ENCODE assay signal across 8 cellular contexts in the genomic region with DNA sequence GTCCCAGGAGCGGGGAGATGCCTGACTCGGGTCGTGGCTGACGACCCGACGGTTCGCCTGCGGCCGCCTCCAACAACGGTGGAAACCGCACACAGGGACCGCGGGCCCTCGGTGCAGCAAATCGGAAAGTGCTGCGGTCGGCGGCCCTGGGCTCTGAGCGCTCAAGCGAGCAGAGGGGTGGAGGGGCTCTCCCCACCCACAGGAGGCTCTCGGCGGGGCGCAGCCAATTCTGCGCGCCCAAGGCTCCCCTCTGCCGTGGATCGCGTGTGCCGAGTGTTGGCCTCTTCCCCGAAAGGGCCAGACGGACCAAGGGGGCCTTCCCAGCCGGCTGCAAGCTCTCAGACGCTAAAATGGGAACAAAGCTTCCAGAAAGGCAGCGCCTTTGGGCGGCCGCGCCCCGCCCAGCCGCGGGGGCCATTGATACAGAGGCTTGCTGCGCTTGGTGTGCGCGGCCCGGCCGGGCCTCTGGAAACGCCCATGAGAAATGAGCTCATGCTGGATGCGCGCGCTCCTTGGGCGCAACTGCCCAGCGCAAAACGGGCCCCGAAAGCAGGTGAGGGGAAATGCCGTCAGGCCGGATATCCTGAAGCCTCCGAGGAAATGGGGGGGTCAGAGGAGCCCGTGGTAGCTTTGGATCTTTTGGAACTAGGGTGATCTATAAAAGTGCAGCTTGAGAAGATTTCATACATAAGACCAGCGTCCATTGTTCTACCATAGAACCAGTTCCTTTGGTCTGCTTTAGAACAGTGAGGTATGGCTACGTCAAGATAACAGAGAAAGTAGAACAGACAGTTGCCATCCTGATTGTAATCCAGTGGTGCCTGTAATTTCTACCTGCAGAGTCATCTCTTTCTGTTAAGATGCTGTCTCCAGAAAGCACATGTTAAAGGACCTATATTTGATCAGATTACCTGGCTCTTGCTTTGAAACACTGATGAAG. TPM values are rescaled to one million over a fixed set of nuclear protein-coding genes. Genes with fewer than 3 reads are reported as not detected.
A peak's percentile ranks its signal among the peaks of the same experiment; 100 is the strongest.
DNase-seq lines count a peak whose midpoint lies in the region; ATAC-seq and TF ChIP-seq lines count a peak whose summit lies in the region.

No MANE protein-coding gene starts in this region.

- H3K27ac ChIP-seq in HUES64 (ENCODE audit: low read depth, low read length) (peak overlapping the region; percentile 100), PC-3 (ENCODE audit: low read length) (peak overlapping the region; percentile 95), esophagus squamous epithelium (peak overlapping the region; percentile 100), muscle layer of duodenum (ENCODE audit: low read length) (peak overlapping the region; percentile 100)

- H3K9me3 ChIP-seq in HUES64 (ENCODE audit: insufficient read depth, low read depth, low read length) (no peaks in the 10 kb centered on the region), PC-3 (ENCODE audit: low read length) (no peaks in the 10 kb centered on the region), esophagus squamous epithelium (no peaks in the 10 kb centered on the region), muscle layer of duodenum (ENCODE audit: control insufficient read depth in 1 of 2, low read length in 2 of 2) (no peaks in the 10 kb centered on the region)

- peaks cover 31% of the 10 kb centered on the region for H4K20me1 ChIP-seq in PC-3 (ENCODE audit: low read length)

- H3K27me3 ChIP-seq in HUES64 (ENCODE audit: insufficient read depth, low read length) (no peaks in the 10 kb centered on the region), PC-3 (ENCODE audit: low read length) (no peaks in the 10 kb centered on the region), esophagus squamous epithelium (no peaks in the 10 kb centered on the region), muscle layer of duodenum (ENCODE audit: low read depth, low read length) (no peaks in the 10 kb centered on the region)

- intact Hi-C loops in PC-3 (cut with micrococcal nuclease) (loop anchor here (1.0 to 2.0 kb wide), 6 partner anchors 18 to 183 kb away; no protein-coding TSS in a partner anchor), esophagus squamous epithelium (cut with DNase I) (no loop called here)

- H3F3A ChIP-seq in PC-3 (ENCODE audit: low read length, unreplicated experiment), result no peaks in the 10 kb centered on the region

- no peaks in the 10 kb centered on the region for H3K9me3 Mint-ChIP-seq in activated T-cell treated with anti-CD3 and anti-CD28 coated beads, Interleukin-2, amount 50 U/mL, for 4 hours

- TF ChIP-seq POLR2A in esophagus squamous epithelium (IDR thresholded peaks at IDR 0.05), result peak in 3 of 4 donors; percentile 92 to 98 (median 95)

- H2AFZ ChIP-seq in PC-3 (ENCODE audit: low read length), result peak overlapping the region; percentile 71

- H3K9me2 ChIP-seq in PC-3 (replicated peaks; ENCODE audit: low read length), result no peaks in the 10 kb centered on the region

- H3K4me3 ChIP-seq in HUES64 (ENCODE audit: low read length) (peak overlapping the region; percentile 95), PC-3 (ENCODE audit: low read length) (peak overlapping the region; percentile 95), esophagus squamous epithelium (peak overlapping the region; percentile 77 to 98 (median 94)), muscle layer of duodenum (ENCODE audit: low read depth in 1 of 2, low read length in 2 of 2) (peak overlapping the region; percentile 95 to 99)

- POLR2A ChIA-PET in PC-3 (lab: Charles Lee; ENCODE audit: unreplicated experiment), result interaction anchor here (0.5 to 1.9 kb wide), 35 partner anchors 16 to 1253 kb away, joined by 3 to 34 read pairs (median 4); partner anchors contain the start of gene NDUFB4

- H3K27me3 Mint-ChIP-seq in activated T-cell treated with anti-CD3 and anti-CD28 coated beads, Interleukin-2, amount 50 U/mL, for 4 hours (ENCODE audit: low read depth), result no peaks in the 10 kb centered on the region

- WGBS in HUES64, result under 1% methylated on average over 59 of the region's 59 CpGs
- WGBS in esophagus squamous epithelium, 2 donors, result 0 to 4% methylated on average over 6 to 21 of the region's 59 CpGs

- H3K4me1 ChIP-seq in HUES64 (ENCODE audit: insufficient read depth, low read length) (peaks cover 9% of the 10 kb centered on the region), PC-3 (ENCODE audit: insufficient read depth, low read length) (peaks cover 15% of the 10 kb centered on the region), esophagus squamous epithelium (peaks cover 10 to 67% (median 12%) of the 10 kb centered on the region in 3 donors), muscle layer of duodenum (ENCODE audit: control insufficient read depth in 1 of 2, insufficient read depth in 2 of 2, low read length in 2 of 2) (peaks cover 6 to 11% of the 10 kb centered on the region in 2 donors)

- CTCF ChIA-PET in PC-3 (lab: Charles Lee), result interaction anchor here (0.6 to 0.9 kb wide), 4 partner anchors 52 to 202 kb away, joined by 3 to 6 read pairs (median 3); no protein-coding TSS in a partner anchor

- TSS peak; percentile 5 for BruUV-seq in PC-3 (replicated peaks; lab: Mats Ljungman, UMichigan)

- H3K36me3 ChIP-seq in HUES64 (ENCODE audit: insufficient read depth, low read length) (peaks cover 12% of the 10 kb centered on the region), PC-3 (ENCODE audit: low read depth, low read length) (peaks cover 4% of the 10 kb centered on the region; the same call in 1 of the 2 replicates), esophagus squamous epithelium (no peaks in the 10 kb centered on the region), muscle layer of duodenum (ENCODE audit: control insufficient read depth in 1 of 2, insufficient read depth in 2 of 2, low read length in 2 of 2) (peaks cover 0 to 17% of the 10 kb centered on the region in 2 donors)

- H3K4me1 Mint-ChIP-seq in activated T-cell treated with anti-CD3 and anti-CD28 coated beads, Interleukin-2, amount 50 U/mL, for 4 hours (ENCODE audit: low read depth), result peaks cover 19% of the 10 kb centered on the region

- no peak overlapping the region for H3K4me3 Mint-ChIP-seq in activated T-cell treated with anti-CD3 and anti-CD28 coated beads, Interleukin-2, amount 50 U/mL, for 4 hours

- DNase-seq in DMS153 treated with DMSO at 0.1 percent for 48 hours (lab: John Stamatoyannopoulos, UW; ENCODE audit: unreplicated experiment), result peak; percentile 62
- peak; percentile 98 for DNase-seq in PC-3
- DNase-seq in activated T-cell treated with anti-CD3 and anti-CD28 coated beads, Interleukin-2, amount 50 U/mL, for 4 hours, result peak; percentile 69
- peak; percentile 43 for DNase-seq in esophagus squamous epithelium (lab: John Stamatoyannopoulos, UW)
- peak; percentile 69 for DNase-seq in stimulated activated CD8-positive, alpha-beta memory T cell treated with anti-CD3 and anti-CD28 coated beads, Interleukin-7, amount 100 ng/mL, for 24 hours (ENCODE audit: low read depth)

- peak overlapping the region; percentile 93 for H3K4me2 ChIP-seq in PC-3 (ENCODE audit: low read length)

- TF ChIP-seq CTCF in PC-3 (conservative IDR thresholded peaks at IDR 0.05; ENCODE audit: low read depth, low read length) (no peak), esophagus squamous epithelium (IDR thresholded peaks at IDR 0.05) (peak in 1 of 6 experiments; percentile 6)

- H3K9ac ChIP-seq in HUES64 (ENCODE audit: low read depth, low read length) (peak overlapping the region; percentile 99), PC-3 (ENCODE audit: low read length) (peak overlapping the region; percentile 98)

- ATAC-seq in GM21526 (IDR thresholded peaks at IDR 0.05; ENCODE audit: low FRiP score, unreplicated experiment) (peak; percentile 45), PC-3 (peak; percentile 58)
- ATAC-seq in activated T-cell treated with anti-CD3 and anti-CD28 coated beads, Interleukin-2, amount 50 U/mL, for 4 hours, result peak; percentile 49 to 50

- peaks cover 8% of the 10 kb centered on the region for H3K36me3 Mint-ChIP-seq in activated T-cell treated with anti-CD3 and anti-CD28 coated beads, Interleukin-2, amount 50 U/mL, for 4 hours (ENCODE audit: insufficient read depth)

- H3K79me2 ChIP-seq in PC-3 (ENCODE audit: low read length), result peaks cover 61% of the 10 kb centered on the region

RNA-seq across cellular contexts. Expression of gene GSK3B, which starts 1.2 kb away (rescaled TPM):
- polyA plus RNA-seq in HUES64 (2013, experiment 1 of 2), result 39.3 TPM
- polyA plus RNA-seq in HUES64 (2013, experiment 2 of 2), result 38.3 TPM
- 55.8 and 71.9 TPM in 2 replicates for total RNA-seq in PC-3 (2014; rRNA removed)
- total RNA-seq in activated T-cell treated with anti-CD3 and anti-CD28 coated beads, Interleukin-2, amount 50 U/mL, for 4 hours, result 10 to 100 TPM; 28.3 to 29.2 (median 28.5) TPM
- total RNA-seq in esophagus squamous epithelium, result 10 to 100 TPM; 24.1 to 38.9 (median 34.5) TPM

Comparison
In these comparisons a context has a peak if more than half of its experiments do, and no peak if none do; other contexts are left out.
1. Peak in every context shown above with its lines: DNase-seq, ATAC-seq, H3K4me3 ChIP-seq and H3K27ac ChIP-seq.
2. DNase-seq: peak in every context shown above with its lines; median percentile 98 in PC-3; 69 in activated T-cell treated with anti-CD3 and anti-CD28 coated beads, Interleukin-2, amount 50 U/mL, for 4 hours; 69 in stimulated activated CD8-positive, alpha-beta memory T cell treated with anti-CD3 and anti-CD28 coated beads, Interleukin-7, amount 100 ng/mL, for 24 hours; 62 in DMS153 treated with DMSO at 0.1 percent for 48 hours; 43 in esophagus squamous epithelium.